1 cellular context compared by ENCODE assay signal in the genomic region with DNA sequence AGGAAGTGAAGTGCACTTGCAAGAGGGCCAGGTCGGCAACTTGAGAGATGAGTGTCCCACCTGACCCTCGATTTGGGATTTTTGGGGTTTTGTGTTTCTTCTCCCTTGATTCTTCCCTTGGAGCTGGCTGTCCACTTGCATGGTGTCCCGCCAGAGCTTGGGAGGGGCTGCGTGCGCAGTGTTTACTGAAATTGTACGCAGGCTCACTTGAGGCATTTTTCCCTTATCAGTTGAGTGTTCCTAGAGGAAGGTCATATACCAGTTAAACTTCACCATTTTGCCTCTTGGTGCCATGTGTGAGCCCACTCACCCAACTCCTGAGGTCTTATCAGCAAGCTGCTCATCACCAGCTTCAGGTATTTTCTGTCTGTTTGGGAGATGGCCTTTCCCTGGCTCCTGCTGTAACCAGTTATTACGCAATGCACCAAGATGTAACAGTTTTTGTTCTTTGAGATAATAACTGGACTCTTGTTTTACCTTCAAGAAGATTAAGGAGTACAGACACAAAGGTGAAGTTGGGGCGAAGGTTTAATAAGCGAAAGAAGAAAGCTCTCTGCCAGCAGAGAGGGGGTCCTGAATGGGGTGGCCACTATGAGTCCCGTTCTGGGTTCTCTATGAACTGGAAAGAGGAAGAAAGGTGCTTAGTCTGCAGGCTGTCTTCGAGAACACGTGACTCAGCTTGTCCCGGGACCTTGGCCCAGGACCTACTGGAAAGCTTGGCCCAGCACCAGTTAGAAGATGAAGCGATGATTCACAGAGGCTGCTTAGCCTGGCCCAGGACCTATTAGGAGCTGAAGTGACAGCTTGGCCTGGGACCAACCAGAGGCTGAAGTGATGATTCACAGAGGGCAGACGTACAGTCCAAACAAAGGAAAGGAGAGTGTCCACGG.
TF ChIP-seq lines count a peak whose summit lies in the region.

No MANE protein-coding gene starts in this region.

TF ChIP-seq in HepG2, 621 proteins besides CTCF, POLR2A, EP300 and RAD21:
- peak; percentile 40 for TF ChIP-seq FOSL2 (CRISPR knock-in tag; IDR thresholded peaks at IDR 0.05)
- TF ChIP-seq FOSL1 (CRISPR knock-in tag; IDR thresholded peaks at IDR 0.05; ENCODE audit: borderline replicate concordance) = no peak
- TF ChIP-seq CEBPB (IDR thresholded peaks at IDR 0.05; ENCODE audit: borderline replicate concordance, low read depth, low read length) = peak; percentile 69
- TF ChIP-seq CEBPG (CRISPR knock-in tag; IDR thresholded peaks at IDR 0.05) = peak; percentile 65
- no peak for TF ChIP-seq ZNF274 (CRISPR knock-in tag; IDR thresholded peaks at IDR 0.05)
- TF ChIP-seq, protein P1, sequence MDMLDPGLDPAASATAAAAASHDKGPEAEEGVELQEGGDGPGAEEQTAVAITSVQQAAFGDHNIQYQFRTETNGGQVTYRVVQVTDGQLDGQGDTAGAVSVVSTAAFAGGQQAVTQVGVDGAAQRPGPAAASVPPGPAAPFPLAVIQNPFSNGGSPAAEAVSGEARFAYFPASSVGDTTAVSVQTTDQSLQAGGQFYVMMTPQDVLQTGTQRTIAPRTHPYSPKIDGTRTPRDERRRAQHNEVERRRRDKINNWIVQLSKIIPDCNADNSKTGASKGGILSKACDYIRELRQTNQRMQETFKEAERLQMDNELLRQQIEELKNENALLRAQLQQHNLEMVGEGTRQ (IDR thresholded peaks at IDR 0.05; ENCODE audit: low read depth, low read length) = peak; percentile 2; the same call in 1 of the 2 replicates
- TF ChIP-seq, protein P1 (CRISPR knock-in tag; IDR thresholded peaks at IDR 0.05; ENCODE audit: borderline replicate concordance) = no peak
